11 cellular contexts compared by ENCODE assay signal in the genomic region with DNA sequence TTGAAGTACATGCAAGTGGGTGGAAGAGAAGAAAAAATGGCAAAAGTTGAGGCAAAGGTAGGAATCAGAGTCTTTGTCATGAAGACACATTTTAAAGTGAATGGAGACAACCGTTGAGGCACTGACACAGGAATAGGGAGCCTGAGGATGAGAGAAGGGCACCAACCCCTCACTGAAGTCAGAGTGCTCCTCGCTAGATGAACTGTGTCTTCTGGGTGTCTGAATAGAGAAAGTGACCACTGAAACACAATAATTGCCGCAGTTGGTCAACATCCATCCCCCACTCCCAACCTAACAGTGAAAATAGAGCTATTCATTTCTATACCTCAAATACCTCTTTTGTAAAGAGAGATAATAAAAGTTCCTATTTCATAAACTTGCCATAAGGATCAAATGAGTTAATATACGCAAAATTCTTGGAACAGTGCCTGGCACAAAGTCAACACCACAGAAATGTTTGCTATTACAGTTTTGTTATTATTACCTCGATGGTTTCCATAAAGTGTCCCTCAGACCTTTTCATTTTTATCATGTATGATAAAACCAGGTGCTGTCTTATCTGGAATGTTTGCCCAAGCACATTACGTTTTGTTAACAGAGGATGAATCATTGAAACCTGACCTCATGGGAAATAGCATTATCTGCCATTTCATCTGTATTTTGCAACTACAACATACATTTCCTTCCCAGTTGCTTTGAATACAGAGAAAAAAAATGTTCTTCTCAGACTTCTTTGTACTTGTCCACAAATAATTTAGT.
DNase-seq lines count a peak whose midpoint lies in the region; ATAC-seq and TF ChIP-seq lines count a peak whose summit lies in the region.
"Had no signal": no experiment of that assay in that cellular context is flagged by ENCODE, and none has a peak within 500 bp of the region (broad histone marks: within the 10 kb centered on the region; RNA-seq: fewer than 3 reads in every experiment).

No MANE protein-coding gene starts in this region.

- H3K79me2 ChIP-seq in osteoblast (ENCODE audit: insufficient read depth, low read length) = no peaks in the 10 kb centered on the region

- H3K9me3 ChIP-seq in A673 (ENCODE audit: low read depth, low read length, poor library complexity, severe bottlenecking) (no peaks in the 10 kb centered on the region), osteoblast (ENCODE audit: low read depth, low read length) (no peaks in the 10 kb centered on the region)

- H3K4me2 ChIP-seq in osteoblast (ENCODE audit: insufficient read depth, low read length) = no peak overlapping the region

- intact Hi-C loops in A673 (cut with micrococcal nuclease; ENCODE audit: unreplicated experiment) = no loop called here

- TF ChIP-seq POLR2A in NB4 (IDR thresholded peaks at IDR 0.05; ENCODE audit: extremely low read depth, insufficient read length) = no peak

- peak; percentile 30 for DNase-seq in ELR (ENCODE audit: low read depth)
- DNase-seq in NB4 (ENCODE audit: low read depth) = peak; percentile 73
- DNase-seq in SHP77 (lab: John Stamatoyannopoulos, UW) = peak; percentile 87 to 91
- peak; percentile 89 for DNase-seq in iris pigment epithelial cell (ENCODE audit: low read depth)
- DNase-seq in A673 (ENCODE audit: low spot score) = no peak
- DNase-seq in osteoblast (ENCODE audit: insufficient read length, low spot score, missing footprints) = no peak
- DNase-seq: activated CD8-positive, alpha-beta memory T cell treated with anti-CD3 and anti-CD28 coated beads, Interleukin-2, amount 50 U/mL, for 4 hours; effector memory CD8-positive, alpha-beta T cell; right cardiac atrium had no signal

- no peak for ATAC-seq in GM21423 (IDR thresholded peaks at IDR 0.05; ENCODE audit: unreplicated experiment)
- ATAC-seq in HG03442 (IDR thresholded peaks at IDR 0.05; ENCODE audit: unreplicated experiment) = no peak
- ATAC-seq: effector memory CD8-positive, alpha-beta T cell; right cardiac atrium had no signal

- no TSS peak for BruUV-seq in A673 (replicated peaks; lab: Mats Ljungman, UMichigan)

- POLR2A ChIA-PET in A673 (lab: Charles Lee; ENCODE audit: low non-redundant PET) = no interaction called here

- no peak overlapping the region for H3K4me3 ChIP-seq in NB4 (ENCODE audit: low read depth, low read length)
- H3K4me3 ChIP-seq in A673 (ENCODE audit: low read depth, low read length, poor library complexity, severe bottlenecking) = no peak overlapping the region
- H3K4me3 ChIP-seq in osteoblast (ENCODE audit: insufficient read depth, low read length) = no peak overlapping the region

- no peaks in the 10 kb centered on the region for H4K20me1 ChIP-seq in osteoblast (ENCODE audit: insufficient read depth, low read length)

- TF ChIP-seq CTCF in NB4 (IDR thresholded peaks at IDR 0.05; ENCODE audit: low read depth, low read length) = no peak
- TF ChIP-seq CTCF in A673 (conservative IDR thresholded peaks at IDR 0.05; ENCODE audit: low read depth, low read length) = no peak
- no peak for TF ChIP-seq CTCF in osteoblast (IDR thresholded peaks at IDR 0.05; ENCODE audit: extremely low read depth, low read depth, low read length)

- H3K4me1 ChIP-seq in A673 (ENCODE audit: insufficient read depth, low read length, poor library complexity, severe bottlenecking) (no peaks in the 10 kb centered on the region), osteoblast (ENCODE audit: insufficient read depth, low read length) (no peaks in the 10 kb centered on the region)

- H3K27ac ChIP-seq in A673 (ENCODE audit: low read depth, low read length, poor library complexity, severe bottlenecking) (no peak overlapping the region), osteoblast (ENCODE audit: low read depth, low read length) (no peak overlapping the region)

- no peak overlapping the region for H2AFZ ChIP-seq in osteoblast (ENCODE audit: low read length)

- CTCF ChIA-PET in A673 (lab: Charles Lee) = no interaction called here

- H3K27me3 ChIP-seq in A673 (replicated peaks; ENCODE audit: insufficient read depth, low read depth, low read length, poor library complexity) (peaks cover 29% of the 10 kb centered on the region), osteoblast (ENCODE audit: insufficient read depth, low read length) (no peaks in the 10 kb centered on the region)

- H3K36me3 ChIP-seq in A673 (ENCODE audit: insufficient read depth, low read length, poor library complexity, severe bottlenecking) = no peaks in the 10 kb centered on the region
- no peaks in the 10 kb centered on the region for H3K36me3 ChIP-seq in osteoblast (ENCODE audit: insufficient read depth, low read length)

Comparison
In these comparisons a context has a peak if more than half of its experiments do, and no peak if none do; other contexts are left out.
1. DNase-seq: peak in ELR (single experiment), NB4 (single experiment), SHP77 (2 of 2) and iris pigment epithelial cell (single experiment); none in A673 (single experiment) and osteoblast (single experiment).